9 cellular contexts compared by ENCODE assay signal in genomic region chr9:91177661-91178280, GRCh38.
DNase-seq lines count a peak whose midpoint lies in the region; ATAC-seq and TF ChIP-seq lines count a peak whose summit lies in the region.
"Had no signal": no experiment of that assay in that cellular context is flagged by ENCODE, and none has a peak within 500 bp of the region (broad histone marks: within the 10 kb centered on the region; RNA-seq: fewer than 3 reads in every experiment).

No MANE protein-coding gene starts in this region.

- peaks cover 0 to 3% (median under 1%) of the 10 kb centered on the region in 3 donors for H3K9me3 Mint-ChIP-seq in IgD-negative memory B cell
- H3K9me3 Mint-ChIP-seq in activated naive CD4-positive, alpha-beta T cell treated with anti-CD3 and anti-CD28 coated beads, Interleukin-2, amount 50 U/mL, for 72 hours: no peaks in the 10 kb centered on the region

- peak overlapping the region in 1 of 4 donors; percentile 78 for H3K4me3 Mint-ChIP-seq in IgD-negative memory B cell

- no peaks in the 10 kb centered on the region for H3K27me3 Mint-ChIP-seq in IgD-negative memory B cell

- H3K9me3 ChIP-seq in mucosa of descending colon (no peaks in the 10 kb centered on the region), WERI-Rb-1 (ENCODE audit: severe bottlenecking) (no peaks in the 10 kb centered on the region)

- no peak overlapping the region for H3K4me3 ChIP-seq in mucosa of descending colon
- H3K4me3 ChIP-seq in WERI-Rb-1 (ENCODE audit: low read depth, low read length): no peak overlapping the region

- peaks cover 11% of the 10 kb centered on the region for H3K4me1 ChIP-seq in mucosa of descending colon (ENCODE audit: low read depth)

- peaks cover 36 to 42% (median 36%) of the 10 kb centered on the region in 3 donors for H3K4me1 Mint-ChIP-seq in IgD-negative memory B cell

- intact Hi-C loops in mucosa of descending colon (cut with DNase I, micrococcal nuclease): no loop called here

- peak overlapping the region; percentile 43 to 87 (median 53) for H3K27ac Mint-ChIP-seq in IgD-negative memory B cell
- peak overlapping the region; percentile 92 to 94 for H3K27ac Mint-ChIP-seq in activated naive CD4-positive, alpha-beta T cell treated with anti-CD3 and anti-CD28 coated beads, Interleukin-2, amount 50 U/mL, for 72 hours

- no peaks in the 10 kb centered on the region for H3K36me3 Mint-ChIP-seq in IgD-negative memory B cell
- peaks cover 0 to 12% of the 10 kb centered on the region in 2 donors for H3K36me3 Mint-ChIP-seq in activated naive CD4-positive, alpha-beta T cell treated with anti-CD3 and anti-CD28 coated beads, Interleukin-2, amount 50 U/mL, for 72 hours

- H3K27ac ChIP-seq in WERI-Rb-1: no peak overlapping the region

- H3K36me3 ChIP-seq in mucosa of descending colon (ENCODE audit: low read depth) (no peaks in the 10 kb centered on the region), WERI-Rb-1 (no peaks in the 10 kb centered on the region)

- peak; percentile 39 for DNase-seq in Ammon's horn (ENCODE audit: low spot score)
- DNase-seq in activated naive CD4-positive, alpha-beta T cell treated with anti-CD3 and anti-CD28 coated beads, Interleukin-2, amount 50 U/mL, for 72 hours (ENCODE audit: low spot score in 2 of 2): peak in 1 of 2 donors; percentile 78
- peak in 2 of 3 donors; percentile 65 to 77 for DNase-seq in mucosa of descending colon
- no peak for DNase-seq in putamen (ENCODE audit: low spot score)
- no peak for DNase-seq in WERI-Rb-1
- DNase-seq: NCI-H345 had no signal

- H3K27me3 ChIP-seq in WERI-Rb-1 (ENCODE audit: insufficient read depth, low read depth, severe bottlenecking): no peaks in the 10 kb centered on the region

- no peak for TF ChIP-seq CTCF in mucosa of descending colon (IDR thresholded peaks at IDR 0.05)
- no peak for TF ChIP-seq CTCF in WERI-Rb-1 (IDR thresholded peaks at IDR 0.05; ENCODE audit: low read depth, low read length)

- ATAC-seq in activated naive CD4-positive, alpha-beta T cell treated with anti-CD3 and anti-CD28 coated beads, Interleukin-2, amount 50 U/mL, for 72 hours: peak; percentile 74 to 77
- peak; percentile 71 for ATAC-seq in mucosa of descending colon
- ATAC-seq in HG02623 (IDR thresholded peaks at IDR 0.05; ENCODE audit: unreplicated experiment): no peak
- ATAC-seq in GM19324 (IDR thresholded peaks at IDR 0.05; ENCODE audit: low FRiP score, unreplicated experiment): no peak

Comparison
In these comparisons a context has a peak if more than half of its experiments do, and no peak if none do; other contexts are left out.
1. DNase-seq: peak in Ammon's horn (single experiment) and mucosa of descending colon (2 of 3); none in putamen (single experiment) and WERI-Rb-1 (single experiment).
2. ATAC-seq: peak in activated naive CD4-positive, alpha-beta T cell treated with anti-CD3 and anti-CD28 coated beads, Interleukin-2, amount 50 U/mL, for 72 hours (2 of 2) and mucosa of descending colon (single experiment); none in HG02623 (single experiment) and GM19324 (single experiment).